Comparison of ENCODE assay signal across 14 cellular contexts in genomic region chr15:48182749-48183148, GRCh38. TPM values are rescaled to one million over a fixed set of nuclear protein-coding genes. Genes with fewer than 3 reads are reported as not detected.
DNase-seq lines count a peak whose midpoint lies in the region; ATAC-seq and TF ChIP-seq lines count a peak whose summit lies in the region.
"Had no signal": no experiment of that assay in that cellular context is flagged by ENCODE, and none has a peak within 500 bp of the region (broad histone marks: within the 10 kb centered on the region; RNA-seq: fewer than 3 reads in every experiment).

No MANE protein-coding gene starts in this region.

- H3K27ac Mint-ChIP-seq in endothelial cell (ENCODE audit: unreplicated experiment) = no peak overlapping the region
- no peak overlapping the region for H3K27ac Mint-ChIP-seq in activated T-helper 17 cell treated with anti-CD3 and anti-CD28 coated beads, Interleukin-2, amount 50 U/mL, for 72 hours
- no peak overlapping the region for H3K27ac Mint-ChIP-seq in activated CD8-positive, alpha-beta T cell treated with anti-CD3 and anti-CD28 coated beads, Interleukin-2, amount 10 ng/mL, durations not matched to agents 7 days and 5 days
- H3K27ac Mint-ChIP-seq: CD14-positive monocyte; CD8-positive, alpha-beta T cell had no signal

- H3K27me3 ChIP-seq in KMS-11 (ENCODE audit: insufficient read depth, low read depth) = no peaks in the 10 kb centered on the region
- H3K27me3 ChIP-seq: BLaER1 had no signal

- peak overlapping the region; percentile 24; the same call in 1 of the 2 replicates for H2AFZ ChIP-seq in KMS-11 (ENCODE audit: low read depth)

- H3K4me3 ChIP-seq in KMS-11 (IDR thresholded peaks at IDR 0.05; ENCODE audit: insufficient read depth, low read depth, low read length) = no peak overlapping the region
- H3K4me3 ChIP-seq: BLaER1, HAP-1 had no signal

- TF ChIP-seq CTCF in KMS-11 (conservative IDR thresholded peaks at IDR 0.05; ENCODE audit: low read depth, low read length) (no peak), endothelial cell (IDR thresholded peaks at IDR 0.05; ENCODE audit: unreplicated experiment) (no peak)

- H3K4me3 Mint-ChIP-seq in endothelial cell (ENCODE audit: unreplicated experiment) = no peak overlapping the region
- no peak overlapping the region for H3K4me3 Mint-ChIP-seq in activated T-helper 17 cell treated with anti-CD3 and anti-CD28 coated beads, Interleukin-2, amount 50 U/mL, for 72 hours
- no peak overlapping the region for H3K4me3 Mint-ChIP-seq in activated CD8-positive, alpha-beta T cell treated with anti-CD3 and anti-CD28 coated beads, Interleukin-2, amount 10 ng/mL, durations not matched to agents 7 days and 5 days
- H3K4me3 Mint-ChIP-seq: CD14-positive monocyte; CD8-positive, alpha-beta T cell had no signal

- POLR2A ChIA-PET in activated CD8-positive, alpha-beta T cell treated with anti-CD3 and anti-CD28 coated beads, Interleukin-2, amount 10 ng/mL, durations not matched to agents 7 days and 5 days (lab: Charles Lee) = no interaction called here

- no peaks in the 10 kb centered on the region for H3K36me3 ChIP-seq in KMS-11 (ENCODE audit: insufficient read depth)
- H3K36me3 ChIP-seq: BLaER1, HAP-1 had no signal

- no peaks in the 10 kb centered on the region for H4K20me1 ChIP-seq in KMS-11 (ENCODE audit: insufficient read depth)
- H4K20me1 ChIP-seq: BLaER1 had no signal

- ATAC-seq in activated T-helper 17 cell treated with anti-CD3 and anti-CD28 coated beads, Interleukin-2, amount 50 U/mL, for 72 hours (replicated peaks) = no peak
- ATAC-seq in activated CD8-positive, alpha-beta T cell treated with anti-CD3 and anti-CD28 coated beads, Interleukin-2, amount 10 ng/mL, durations not matched to agents 7 days and 5 days = no peak
- ATAC-seq: CD8-positive, alpha-beta T cell had no signal

- H3K27me3 Mint-ChIP-seq in endothelial cell (ENCODE audit: unreplicated experiment) = no peaks in the 10 kb centered on the region
- peaks cover 22% of the 10 kb centered on the region for H3K27me3 Mint-ChIP-seq in activated T-helper 17 cell treated with anti-CD3 and anti-CD28 coated beads, Interleukin-2, amount 50 U/mL, for 72 hours
- peaks cover 21% of the 10 kb centered on the region for H3K27me3 Mint-ChIP-seq in activated CD8-positive, alpha-beta T cell treated with anti-CD3 and anti-CD28 coated beads, Interleukin-2, amount 10 ng/mL, durations not matched to agents 7 days and 5 days (ENCODE audit: low read depth)

- H3K79me2 ChIP-seq in KMS-11 (ENCODE audit: insufficient read depth, low read depth) = no peaks in the 10 kb centered on the region

- peaks cover 11% of the 10 kb centered on the region for H3K4me1 Mint-ChIP-seq in endothelial cell (ENCODE audit: unreplicated experiment)
- H3K4me1 Mint-ChIP-seq in activated T-helper 17 cell treated with anti-CD3 and anti-CD28 coated beads, Interleukin-2, amount 50 U/mL, for 72 hours = no peaks in the 10 kb centered on the region
- no peaks in the 10 kb centered on the region for H3K4me1 Mint-ChIP-seq in activated CD8-positive, alpha-beta T cell treated with anti-CD3 and anti-CD28 coated beads, Interleukin-2, amount 10 ng/mL, durations not matched to agents 7 days and 5 days (ENCODE audit: low read depth)

- H3K36me3 Mint-ChIP-seq in endothelial cell (ENCODE audit: low read depth, unreplicated experiment) = no peaks in the 10 kb centered on the region
- no peaks in the 10 kb centered on the region for H3K36me3 Mint-ChIP-seq in activated T-helper 17 cell treated with anti-CD3 and anti-CD28 coated beads, Interleukin-2, amount 50 U/mL, for 72 hours (ENCODE audit: low read depth)
- no peaks in the 10 kb centered on the region for H3K36me3 Mint-ChIP-seq in activated CD8-positive, alpha-beta T cell treated with anti-CD3 and anti-CD28 coated beads, Interleukin-2, amount 10 ng/mL, durations not matched to agents 7 days and 5 days (ENCODE audit: low read depth)
- H3K36me3 Mint-ChIP-seq: CD8-positive, alpha-beta T cell had no signal

- no peaks in the 10 kb centered on the region for H3K9me3 Mint-ChIP-seq in endothelial cell (ENCODE audit: unreplicated experiment)
- H3K9me3 Mint-ChIP-seq in activated T-helper 17 cell treated with anti-CD3 and anti-CD28 coated beads, Interleukin-2, amount 50 U/mL, for 72 hours = no peaks in the 10 kb centered on the region
- H3K9me3 Mint-ChIP-seq in activated CD8-positive, alpha-beta T cell treated with anti-CD3 and anti-CD28 coated beads, Interleukin-2, amount 10 ng/mL, durations not matched to agents 7 days and 5 days (ENCODE audit: insufficient read depth) = no peaks in the 10 kb centered on the region
- H3K9me3 Mint-ChIP-seq: CD8-positive, alpha-beta T cell had no signal

- CTCF ChIA-PET in activated CD8-positive, alpha-beta T cell treated with anti-CD3 and anti-CD28 coated beads, Interleukin-2, amount 10 ng/mL, durations not matched to agents 7 days and 5 days (lab: Charles Lee) = no interaction called here

- peak overlapping the region; percentile 22; the same call in 1 of the 2 replicates for H3K4me2 ChIP-seq in KMS-11
- H3K4me2 ChIP-seq: BLaER1 had no signal

- no peak overlapping the region for H3K27ac ChIP-seq in KMS-11
- H3K27ac ChIP-seq: BLaER1 had no signal

- peaks cover 5% of the 10 kb centered on the region for H3K4me1 ChIP-seq in KMS-11 (ENCODE audit: low read depth, poor library complexity, severe bottlenecking)
- H3K4me1 ChIP-seq: BLaER1 had no signal

- H3K9ac ChIP-seq in KMS-11 = no peak overlapping the region
- H3K9ac ChIP-seq: BLaER1 had no signal

- DNase-seq in RPMI8226 = peak; percentile 27
- peak; percentile 4 for DNase-seq in endothelial cell (ENCODE audit: low spot score)
- DNase-seq in CD1c-positive myeloid dendritic cell (ENCODE audit: extremely low spot score) = no peak
- DNase-seq in activated CD8-positive, alpha-beta T cell treated with anti-CD3 and anti-CD28 coated beads, Interleukin-2, amount 10 ng/mL, durations not matched to agents 7 days and 5 days = no peak
- DNase-seq: Calu3; CD8-positive, alpha-beta T cell; DMS79 treated with DMSO at 0.1 percent for 48 hours; GF-D8 had no signal

RNA-seq across cellular contexts. Expression of gene MYEF2, which starts 4.7 kb away (rescaled TPM):
- total RNA-seq in endothelial cell (ENCODE audit: unreplicated experiment) = 45.9 TPM
- 10 to 100 TPM; 23.7 to 25.2 TPM for total RNA-seq in activated T-helper 17 cell treated with anti-CD3 and anti-CD28 coated beads, Interleukin-2, amount 50 U/mL, for 72 hours
- total RNA-seq in activated CD8-positive, alpha-beta T cell treated with anti-CD3 and anti-CD28 coated beads, Interleukin-2, amount 10 ng/mL, durations not matched to agents 7 days and 5 days = 10 to 100 TPM; 25.4 to 28.5 TPM

RNA-seq across cellular contexts. Expression of gene CTXN2, which starts 8.7 kb away (rescaled TPM):
- 0.18 TPM for total RNA-seq in endothelial cell (ENCODE audit: unreplicated experiment)
- total RNA-seq in activated T-helper 17 cell treated with anti-CD3 and anti-CD28 coated beads, Interleukin-2, amount 50 U/mL, for 72 hours = under 1 TPM in 1 of 2 donors, not detected in 1; 0.11 TPM
- not detected for total RNA-seq in activated CD8-positive, alpha-beta T cell treated with anti-CD3 and anti-CD28 coated beads, Interleukin-2, amount 10 ng/mL, durations not matched to agents 7 days and 5 days
- total RNA-seq: Calu3; CD8-positive, alpha-beta T cell; H4 had no signal

RNA-seq across cellular contexts. Expression of gene SLC12A1, which starts 23.4 kb away (rescaled TPM):
- total RNA-seq in endothelial cell (ENCODE audit: unreplicated experiment) = not detected
- total RNA-seq in activated T-helper 17 cell treated with anti-CD3 and anti-CD28 coated beads, Interleukin-2, amount 50 U/mL, for 72 hours = not detected
- not detected for total RNA-seq in activated CD8-positive, alpha-beta T cell treated with anti-CD3 and anti-CD28 coated beads, Interleukin-2, amount 10 ng/mL, durations not matched to agents 7 days and 5 days
- total RNA-seq: Calu3; CD8-positive, alpha-beta T cell; H4 had no signal

Comparison
In these comparisons a context has a peak if more than half of its experiments do, and no peak if none do; other contexts are left out.
1. DNase-seq: peak in RPMI8226 (single experiment) and endothelial cell (single experiment); none in CD1c-positive myeloid dendritic cell (single experiment) and activated CD8-positive, alpha-beta T cell treated with anti-CD3 and anti-CD28 coated beads, Interleukin-2, amount 10 ng/mL, durations not matched to agents 7 days and 5 days (single experiment).